ENCODE assay signal across 9 cellular contexts in the genomic region with DNA sequence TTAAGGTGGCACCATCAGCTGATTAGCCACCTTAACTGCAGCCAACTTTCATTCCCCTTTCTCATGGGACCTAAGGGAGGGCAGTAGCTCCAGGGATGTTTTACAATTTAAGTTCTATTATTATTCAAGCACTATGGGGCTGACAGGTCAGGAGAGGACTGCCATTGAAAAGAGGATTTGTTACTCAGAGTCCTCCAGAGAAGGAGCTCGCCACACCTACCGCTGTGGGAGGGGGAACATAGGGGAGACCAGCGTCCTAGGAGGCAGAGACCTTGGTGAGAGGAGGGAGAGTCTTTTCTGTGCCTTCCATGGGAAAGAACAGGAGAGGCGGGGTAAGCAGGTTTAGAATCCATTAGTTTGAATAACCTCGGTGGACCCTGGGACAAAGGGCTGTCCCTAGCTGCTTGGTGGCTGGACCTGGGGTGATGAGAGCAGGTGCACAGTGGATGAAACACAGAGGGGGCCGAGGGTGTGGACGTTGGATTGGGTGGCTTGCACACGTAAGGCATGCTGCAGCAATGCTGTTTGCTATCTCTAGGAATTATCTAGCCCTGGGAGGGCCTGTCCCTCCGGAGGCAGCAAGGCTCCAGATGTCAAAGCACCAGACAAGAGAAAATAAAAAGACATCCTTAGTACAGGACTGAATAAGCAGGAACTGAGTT. TPM values are rescaled to one million over a fixed set of nuclear protein-coding genes. Genes with fewer than 3 reads are reported as not detected.
DNase-seq lines count a peak whose midpoint lies in the region; ATAC-seq and TF ChIP-seq lines count a peak whose summit lies in the region.
"Had no signal": no experiment of that assay in that cellular context is flagged by ENCODE, and none has a peak within 500 bp of the region (broad histone marks: within the 10 kb centered on the region; RNA-seq: fewer than 3 reads in every experiment).

No MANE protein-coding gene starts in this region.

- H3K4me1 ChIP-seq in HUES6 (ENCODE audit: control insufficient read depth, insufficient read depth, low read length) (peaks cover 42% of the 10 kb centered on the region), osteoblast (ENCODE audit: insufficient read depth, low read length) (peaks cover 39% of the 10 kb centered on the region)
- H3K4me1 ChIP-seq in effector memory CD4-positive, alpha-beta T cell (ENCODE audit: control insufficient read depth, insufficient read depth, low read length, poor library complexity, severe bottlenecking) = peaks cover 72% of the 10 kb centered on the region

- H3K4me1 Mint-ChIP-seq in CD14-positive monocyte = peaks cover 53% of the 10 kb centered on the region

- H3K4me3 ChIP-seq in HUES6 (ENCODE audit: low read depth, low read length) (peak overlapping the region; percentile 56; the same call in 1 of the 2 replicates), osteoblast (ENCODE audit: insufficient read depth, low read length) (peak overlapping the region; percentile 69)
- peak overlapping the region; percentile 57 for H3K4me3 ChIP-seq in effector memory CD4-positive, alpha-beta T cell (ENCODE audit: insufficient read depth, low read depth, low read length, poor library complexity, severe bottlenecking)

- H3K9ac ChIP-seq in HUES6 (ENCODE audit: low read length) = no peak overlapping the region

- H3K27me3 ChIP-seq in HUES6 (ENCODE audit: control insufficient read depth, insufficient read depth, low read length) (no peaks in the 10 kb centered on the region), osteoblast (ENCODE audit: insufficient read depth, low read length) (no peaks in the 10 kb centered on the region)
- H3K27me3 ChIP-seq in effector memory CD4-positive, alpha-beta T cell (replicated peaks; ENCODE audit: control insufficient read depth, insufficient read depth, low read length, poor library complexity, severe bottlenecking) = no peaks in the 10 kb centered on the region

- H4K20me1 ChIP-seq in osteoblast (ENCODE audit: insufficient read depth, low read length) = no peaks in the 10 kb centered on the region

- H3K36me3 ChIP-seq in HUES6 (ENCODE audit: control insufficient read depth, insufficient read depth, low read length) = no peaks in the 10 kb centered on the region
- H3K36me3 ChIP-seq in effector memory CD4-positive, alpha-beta T cell (ENCODE audit: control insufficient read depth, insufficient read depth, low read length) = no peaks in the 10 kb centered on the region
- H3K36me3 ChIP-seq in osteoblast (ENCODE audit: insufficient read depth, low read length) = no peaks in the 10 kb centered on the region

- peaks cover 0 to 7% of the 10 kb centered on the region in 2 donors for H3K36me3 Mint-ChIP-seq in CD14-positive monocyte

- H3K27me3 Mint-ChIP-seq in CD14-positive monocyte (ENCODE audit: low read depth in 3 of 3) = peaks cover 0 to 5% (median 0%) of the 10 kb centered on the region in 3 donors

- H3K27ac ChIP-seq in HUES6 (ENCODE audit: low read depth, low read length) (no peak overlapping the region), osteoblast (ENCODE audit: low read depth, low read length) (peak overlapping the region; percentile 97)
- peak overlapping the region; percentile 86 for H3K27ac ChIP-seq in effector memory CD4-positive, alpha-beta T cell (ENCODE audit: insufficient read depth, low read length, poor library complexity, severe bottlenecking)
- H3K27ac ChIP-seq: epithelial cell of prostate had no signal

- no peak for ATAC-seq in GM21717 (IDR thresholded peaks at IDR 0.05; ENCODE audit: unreplicated experiment)
- no peak for ATAC-seq in GM18505 (IDR thresholded peaks at IDR 0.05; ENCODE audit: unreplicated experiment)

- no peak for TF ChIP-seq POLR2A in GM18505 (IDR thresholded peaks at IDR 0.05; ENCODE audit: borderline replicate concordance, extremely low read depth, insufficient read depth, insufficient read length)

- H3K9me3 ChIP-seq in HUES6 (ENCODE audit: control insufficient read depth, insufficient read depth, low read depth, low read length) = no peaks in the 10 kb centered on the region
- H3K9me3 ChIP-seq in effector memory CD4-positive, alpha-beta T cell (ENCODE audit: control insufficient read depth, low read length) = no peaks in the 10 kb centered on the region
- no peaks in the 10 kb centered on the region for H3K9me3 ChIP-seq in osteoblast (ENCODE audit: low read depth, low read length)

- H3K27ac Mint-ChIP-seq in CD14-positive monocyte = peak overlapping the region; percentile 85 to 99 (median 99)

- peaks cover 0 to 4% (median 0%) of the 10 kb centered on the region in 7 donors for H3K9me3 Mint-ChIP-seq in CD14-positive monocyte

- peaks cover 75% of the 10 kb centered on the region for H3K79me2 ChIP-seq in osteoblast (ENCODE audit: insufficient read depth, low read length)

- H2AFZ ChIP-seq in osteoblast (ENCODE audit: low read length) = no peak overlapping the region

- H3K4me3 Mint-ChIP-seq in CD14-positive monocyte = peak overlapping the region; percentile 34 to 91

- TF ChIP-seq CTCF in CD14-positive monocyte (IDR thresholded peaks at IDR 0.05) = no peak
- no peak for TF ChIP-seq CTCF in osteoblast (IDR thresholded peaks at IDR 0.05; ENCODE audit: extremely low read depth, low read depth, low read length)

- H3K4me2 ChIP-seq in osteoblast (ENCODE audit: insufficient read depth, low read length) = peak overlapping the region; percentile 87

- DNase-seq in CD14-positive monocyte (ENCODE audit: low spot score) = no peak
- no peak for DNase-seq in effector memory CD4-positive, alpha-beta T cell
- DNase-seq in osteoblast (ENCODE audit: insufficient read length, low spot score, missing footprints) = no peak
- DNase-seq in kidney tubule cell (ENCODE audit: low spot score) = no peak
- DNase-seq in GOT3 (lab: John Stamatoyannopoulos, UW) = no peak

- intact Hi-C loops in CD14-positive monocyte (cut with micrococcal nuclease) = no loop called here

RNA-seq across cellular contexts. Expression of gene ATP10A, which starts 14.2 kb away (rescaled TPM):
- polyA plus RNA-seq in CD14-positive monocyte = under 1 TPM; 0.71 to 0.92 TPM
- total RNA-seq in osteoblast = 26.5 and 32.9 TPM in 2 replicates
